In the genomic region with DNA sequence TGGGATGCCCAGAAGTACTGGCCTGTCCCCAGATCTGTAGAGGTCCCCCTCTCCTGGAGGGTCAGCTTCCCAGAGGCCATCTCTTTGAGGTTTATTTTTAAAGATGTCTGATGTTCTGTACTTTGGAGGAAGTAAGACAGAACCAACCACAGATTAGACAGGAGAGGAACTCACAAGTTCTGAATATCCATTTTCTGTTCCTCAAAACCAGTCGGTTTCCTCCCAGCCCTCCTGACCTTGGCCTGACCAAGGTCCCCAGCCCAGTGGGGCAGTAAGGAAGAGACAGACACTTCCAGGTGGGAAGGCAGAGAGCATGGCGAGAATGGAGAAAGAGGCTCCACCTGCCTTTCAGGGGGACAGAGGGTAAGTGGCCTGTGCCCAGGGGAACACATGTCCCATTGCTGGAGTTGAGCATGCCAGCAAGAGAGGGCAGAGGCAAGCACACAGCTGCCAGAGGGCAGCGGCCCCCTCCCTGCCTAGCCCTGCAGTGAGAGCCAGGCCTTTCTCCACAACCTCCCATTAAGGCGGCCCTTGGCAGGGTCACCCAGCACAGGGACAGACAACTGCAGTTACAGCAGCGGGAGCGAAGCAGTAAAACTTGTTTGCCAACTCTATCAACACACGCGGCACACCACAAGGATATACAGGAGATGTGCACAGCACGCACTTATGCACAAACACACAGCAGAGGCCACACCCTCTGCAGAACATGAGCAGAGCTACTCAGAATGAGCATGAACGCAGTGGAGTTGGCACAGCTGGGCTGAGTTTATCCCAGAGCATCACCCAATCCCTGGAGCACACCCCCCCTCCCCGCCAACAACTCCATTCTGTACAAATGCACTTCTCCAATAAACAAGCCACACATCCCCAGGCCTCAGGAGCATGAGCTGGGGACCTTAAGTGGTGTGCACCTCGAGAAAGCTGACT, we compare ENCODE assay signal across 9 cellular contexts. TPM values are rescaled to one million over a fixed set of nuclear protein-coding genes. Genes with fewer than 3 reads are reported as not detected.
DNase-seq lines count a peak whose midpoint lies in the region; ATAC-seq and TF ChIP-seq lines count a peak whose summit lies in the region.
"Had no signal": no experiment of that assay in that cellular context is flagged by ENCODE, and none has a peak within 500 bp of the region (broad histone marks: within the 10 kb centered on the region; RNA-seq: fewer than 3 reads in every experiment).

No MANE protein-coding gene starts in this region.

- H3K4me2 ChIP-seq in Karpas-422 (ENCODE audit: low read depth, low read length, poor library complexity, severe bottlenecking) = no peak overlapping the region

- TF ChIP-seq CTCF in GM10266 (IDR thresholded peaks at IDR 0.05; ENCODE audit: control insufficient read depth, insufficient read depth, low read depth, missing control alignments) = no peak

- no peak overlapping the region for H3K4me3 ChIP-seq in naive thymus-derived CD4-positive, alpha-beta T cell (ENCODE audit: low read length)
- no peak overlapping the region for H3K4me3 ChIP-seq in Karpas-422 (ENCODE audit: low read length)

- H3K4me3 Mint-ChIP-seq in dendritic cell treated with granulocyte-macrophage colony-stimulating factor and Interleukin-4, amounts not matched to agents 40 ng/mL and 50 ng/mL, for 4 days = peak overlapping the region; percentile 13
- peak overlapping the region in 8 of 10 donors; percentile 0 to 60 (median 53) for H3K4me3 Mint-ChIP-seq in naive thymus-derived CD4-positive, alpha-beta T cell

- intact Hi-C loops in dendritic cell treated with granulocyte-macrophage colony-stimulating factor and Interleukin-4, amounts not matched to agents 40 ng/mL and 50 ng/mL, for 4 days (cut with micrococcal nuclease) = no loop called here
- intact Hi-C loops in naive thymus-derived CD4-positive, alpha-beta T cell (cut with micrococcal nuclease) = loop anchor here in 1 of 2 donors (2.0 kb wide), 1 partner anchor 18 kb away; a partner anchor contains a TSS

- H2AFZ ChIP-seq in Karpas-422 (ENCODE audit: low read length) = no peak overlapping the region

- no peaks in the 10 kb centered on the region for H3K79me2 ChIP-seq in Karpas-422 (ENCODE audit: low read length)

- no peaks in the 10 kb centered on the region for H3K36me3 ChIP-seq in naive thymus-derived CD4-positive, alpha-beta T cell (ENCODE audit: control insufficient read depth in 2 of 3, insufficient read depth in 3 of 3, low read length in 3 of 3)
- no peaks in the 10 kb centered on the region for H3K36me3 ChIP-seq in Karpas-422 (ENCODE audit: insufficient read depth, low read length)

- H4K20me1 ChIP-seq in Karpas-422 (ENCODE audit: insufficient read depth, low read depth, low read length) = no peaks in the 10 kb centered on the region

- no peaks in the 10 kb centered on the region for H3K9me3 ChIP-seq in naive thymus-derived CD4-positive, alpha-beta T cell (ENCODE audit: control insufficient read depth in 2 of 3, low read length in 3 of 3)
- H3K9me3 ChIP-seq in Karpas-422 (ENCODE audit: low read length) = no peaks in the 10 kb centered on the region

- POLR2A ChIA-PET in naive thymus-derived CD4-positive, alpha-beta T cell (lab: Charles Lee) = interaction anchor here (0.9 to 6.3 kb wide), 14 partner anchors 8 to 63 kb away, joined by 3 to 38 read pairs (median 4); a partner anchor contains a TSS

- DNase-seq in Ammon's horn (ENCODE audit: low spot score) (peak; percentile 88), NCI-H1417 treated with DMSO at 0.1 percent for 48 hours (lab: John Stamatoyannopoulos, UW) (peak; percentile 44), GM10266 (ENCODE audit: extremely low spot score) (no peak), Karpas-422 (no peak), activated gamma-delta T cell (lab: John Stamatoyannopoulos, UW) (no peak)
- no peak for DNase-seq in naive thymus-derived CD4-positive, alpha-beta T cell
- DNase-seq: DND-41 had no signal

- H3K27me3 Mint-ChIP-seq in dendritic cell treated with granulocyte-macrophage colony-stimulating factor and Interleukin-4, amounts not matched to agents 40 ng/mL and 50 ng/mL, for 4 days = peaks cover 85% of the 10 kb centered on the region
- no peaks in the 10 kb centered on the region for H3K27me3 Mint-ChIP-seq in naive thymus-derived CD4-positive, alpha-beta T cell

- ATAC-seq in naive thymus-derived CD4-positive, alpha-beta T cell = peak; percentile 63
- no peak for ATAC-seq in GM21619 (IDR thresholded peaks at IDR 0.05; ENCODE audit: unreplicated experiment)

- H3K4me1 Mint-ChIP-seq in dendritic cell treated with granulocyte-macrophage colony-stimulating factor and Interleukin-4, amounts not matched to agents 40 ng/mL and 50 ng/mL, for 4 days (ENCODE audit: low read depth) = peaks cover 45% of the 10 kb centered on the region
- peaks cover 37 to 64% (median 54%) of the 10 kb centered on the region in 7 donors for H3K4me1 Mint-ChIP-seq in naive thymus-derived CD4-positive, alpha-beta T cell

- H3K27ac ChIP-seq in naive thymus-derived CD4-positive, alpha-beta T cell (ENCODE audit: low read depth, low read length) = no peak overlapping the region
- H3K27ac ChIP-seq in Karpas-422 (ENCODE audit: low read length) = no peak overlapping the region

- no peaks in the 10 kb centered on the region for H3K9me3 Mint-ChIP-seq in dendritic cell treated with granulocyte-macrophage colony-stimulating factor and Interleukin-4, amounts not matched to agents 40 ng/mL and 50 ng/mL, for 4 days
- H3K9me3 Mint-ChIP-seq in naive thymus-derived CD4-positive, alpha-beta T cell = no peaks in the 10 kb centered on the region

- CTCF ChIA-PET in naive thymus-derived CD4-positive, alpha-beta T cell (lab: Charles Lee) = interaction anchor here (0.5 to 1.5 kb wide), 2 partner anchors 31 to 409 kb away, joined by 3 read pairs; a partner anchor contains a TSS

- no peaks in the 10 kb centered on the region for H3K27me3 ChIP-seq in naive thymus-derived CD4-positive, alpha-beta T cell (ENCODE audit: control insufficient read depth in 2 of 2, insufficient read depth in 2 of 2, low read length in 2 of 2)
- no peaks in the 10 kb centered on the region for H3K27me3 ChIP-seq in Karpas-422 (ENCODE audit: low read length)

- no peaks in the 10 kb centered on the region for H3K36me3 Mint-ChIP-seq in dendritic cell treated with granulocyte-macrophage colony-stimulating factor and Interleukin-4, amounts not matched to agents 40 ng/mL and 50 ng/mL, for 4 days (ENCODE audit: low read depth)
- no peaks in the 10 kb centered on the region for H3K36me3 Mint-ChIP-seq in naive thymus-derived CD4-positive, alpha-beta T cell

- H3K9me2 ChIP-seq in Karpas-422 (replicated peaks; ENCODE audit: insufficient read depth, low read length) = no peaks in the 10 kb centered on the region

- H3K9ac ChIP-seq in Karpas-422 (ENCODE audit: low read length) = no peak overlapping the region

- H3K4me1 ChIP-seq in naive thymus-derived CD4-positive, alpha-beta T cell (ENCODE audit: control insufficient read depth in 2 of 2, insufficient read depth in 2 of 2, low read length in 2 of 2) = peaks cover 14 to 39% of the 10 kb centered on the region in 2 donors
- peaks cover 12% of the 10 kb centered on the region for H3K4me1 ChIP-seq in Karpas-422 (ENCODE audit: low read length)

- peak overlapping the region; percentile 35 for H3K27ac Mint-ChIP-seq in dendritic cell treated with granulocyte-macrophage colony-stimulating factor and Interleukin-4, amounts not matched to agents 40 ng/mL and 50 ng/mL, for 4 days
- peak overlapping the region; percentile 49 to 95 (median 86) for H3K27ac Mint-ChIP-seq in naive thymus-derived CD4-positive, alpha-beta T cell

RNA-seq across cellular contexts. Expression of a gene that starts 18.5 kb away (rescaled TPM):
- total RNA-seq in naive thymus-derived CD4-positive, alpha-beta T cell = 10 to 100 TPM; 33.5 to 74.7 (median 44.1) TPM
- polyA plus RNA-seq in naive thymus-derived CD4-positive, alpha-beta T cell = 1 to 10 TPM; 3.1 to 5.1 TPM
- 2.5 and 6.3 TPM in 2 replicates for total RNA-seq in Karpas-422 (2014; rRNA removed; shearing (Covaris generic); ENCODE audit: low replicate concordance)

RNA-seq across cellular contexts. Expression of a gene that starts 30.5 kb away (rescaled TPM):
- total RNA-seq in naive thymus-derived CD4-positive, alpha-beta T cell = 10 to 100 TPM; 12.0 to 38.4 (median 16.4) TPM
- 10 to 100 TPM; 15.6 to 19.9 TPM for polyA plus RNA-seq in naive thymus-derived CD4-positive, alpha-beta T cell
- total RNA-seq in Karpas-422 (2014; rRNA removed; shearing (Covaris generic); ENCODE audit: low replicate concordance) = 11.1 and 12.5 TPM in 2 replicates

RNA-seq across cellular contexts. Expression of a gene that starts 44.5 kb away (rescaled TPM):
- 10 to 100 TPM in 4 of 5 experiments, 1 to 10 TPM in 1; 9.4 to 19.8 (median 17.8) TPM for total RNA-seq in naive thymus-derived CD4-positive, alpha-beta T cell
- polyA plus RNA-seq in naive thymus-derived CD4-positive, alpha-beta T cell = under 1 TPM; 0.64 to 0.87 TPM
- total RNA-seq in Karpas-422 (2014; rRNA removed; shearing (Covaris generic); ENCODE audit: low replicate concordance) = 1.6 and 9.8 TPM in 2 replicates

Comparison
In these comparisons a context has a peak if more than half of its experiments do, and no peak if none do; other contexts are left out.
1. DNase-seq: peak in Ammon's horn (single experiment) and NCI-H1417 treated with DMSO at 0.1 percent for 48 hours (single experiment); none in naive thymus-derived CD4-positive, alpha-beta T cell (0 of 9), GM10266 (single experiment), Karpas-422 (single experiment) and activated gamma-delta T cell (single experiment).